Comparison of ENCODE assay signal across 33 cellular contexts in the genomic region with DNA sequence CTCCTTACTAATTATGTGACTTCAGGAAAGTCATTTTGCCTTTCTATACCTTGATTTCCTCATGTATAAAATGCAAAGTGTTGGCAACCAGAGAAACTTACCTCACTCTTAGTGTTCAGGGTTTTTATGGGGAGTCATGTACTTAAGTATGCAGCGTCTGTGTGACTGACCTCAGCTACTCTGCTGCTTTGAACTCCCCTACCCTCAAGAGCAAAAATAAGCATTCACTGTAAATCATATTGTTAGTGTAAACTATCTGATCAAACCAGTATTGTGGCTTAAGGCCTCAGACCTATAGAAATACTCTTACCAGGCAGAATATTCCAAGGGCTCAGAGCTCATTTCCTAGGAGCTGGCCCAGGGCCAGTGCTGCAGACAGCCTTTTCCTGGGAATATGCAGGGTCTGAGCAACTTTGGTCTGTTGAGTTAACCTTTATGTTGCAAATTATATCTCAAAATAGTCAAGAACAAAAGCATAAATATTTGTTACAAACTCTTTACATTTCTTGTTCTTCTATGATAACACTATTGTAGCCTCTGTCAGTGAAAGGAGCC.
DNase-seq lines count a peak whose midpoint lies in the region; ATAC-seq lines count a peak whose summit lies in the region.
"Had no signal": no experiment of that assay in that cellular context is flagged by ENCODE, and none has a peak within 500 bp of the region (broad histone marks: within the 10 kb centered on the region; RNA-seq: fewer than 3 reads in every experiment).

No MANE protein-coding gene starts in this region.

- DNase-seq in DMS53 (lab: John Stamatoyannopoulos, UW) (peak; percentile 10), DMS53 treated with DMSO at 0.1 percent for 48 hours (lab: John Stamatoyannopoulos, UW; ENCODE audit: unreplicated experiment) (no peak), ELR (ENCODE audit: low read depth) (peak; percentile 1), SK-N-DZ (ENCODE audit: low spot score) (peak; percentile 8), left kidney (ENCODE audit: low read depth, low spot score) (peak; percentile 36), NCI-H2196 (lab: John Stamatoyannopoulos, UW; ENCODE audit: unreplicated experiment) (no peak), HUDEP-2 (lab: John Stamatoyannopoulos, UW; ENCODE audit: unreplicated experiment in 76 of 76) (no peak)
- DNase-seq: 8988T; activated CD4-positive, alpha-beta T cell treated with anti-CD3 and anti-CD28 coated beads for 36 hours; activated CD8-positive, alpha-beta memory T cell treated with anti-CD3 and anti-CD28 coated beads for 24 hours; activated effector memory CD4-positive, alpha-beta T cell treated with anti-CD3 and anti-CD28 coated beads, Interleukin-2, amount 50 U/mL, for 16 hours; activated naive CD8-positive, alpha-beta T cell treated with anti-CD3 and anti-CD28 coated beads, Interleukin-2, amount 10 ng/mL, durations not matched to agents 7 days and 5 days; CD4-positive, CD25-positive, alpha-beta regulatory T cell; cortex of kidney; effector memory CD8-positive, alpha-beta T cell; foreskin fibroblast; H7; head of caudate nucleus; immature natural killer cell; left colon; naive B cell; NCI-H1436 treated with DMSO at 0.1 percent for 48 hours; NK-92 treated with Interleukin-12 subunit alpha and Interleukin-12 subunit beta, amount 100 ng/mL, for 24 hours; occipital lobe; PC-9; psoas muscle; stimulated activated CD4-positive, alpha-beta T cell treated with anti-CD3 and anti-CD28 coated beads, Interleukin-15, amount 100 ng/mL, for 24 hours; stimulated activated naive B cell treated with anti-CD40 and anti-IgM and Interleukin-4, amounts not matched to agents 10 μg/mL and 1 μg/mL and 100 μg/mL, for 72 hours; T-helper 2 cell; uterus had no signal

- no peak for ATAC-seq in GM18867 (IDR thresholded peaks at IDR 0.05; ENCODE audit: unreplicated experiment)
- ATAC-seq: activated CD4-positive, alpha-beta T cell treated with anti-CD3 and anti-CD28 coated beads for 36 hours; effector memory CD8-positive, alpha-beta T cell; esophagus mucosa; left colon; psoas muscle; Right ventricle myocardium inferior; stimulated activated naive B cell treated with anti-CD40 and anti-IgM and Interleukin-4, amounts not matched to agents 10 μg/mL and 1 μg/mL and 100 μg/mL, for 72 hours had no signal

Comparison
In these comparisons a context has a peak if more than half of its experiments do, and no peak if none do; other contexts are left out.
1. DNase-seq: peak in DMS53 (single experiment), ELR (single experiment), SK-N-DZ (single experiment) and left kidney (single experiment); none in DMS53 treated with DMSO at 0.1 percent for 48 hours (single experiment), NCI-H2196 (single experiment) and HUDEP-2 (0 of 76).